ENCODE assay signal across 9 cellular contexts in genomic region chr7:23570592-23571200, GRCh38. TPM values are rescaled to one million over a fixed set of nuclear protein-coding genes. Genes with fewer than 3 reads are reported as not detected.
A peak's percentile ranks its signal among the peaks of the same experiment; 100 is the strongest.
DNase-seq lines count a peak whose midpoint lies in the region; ATAC-seq and TF ChIP-seq lines count a peak whose summit lies in the region.
"Had no signal": no experiment of that assay in that cellular context is flagged by ENCODE, and none has a peak within 500 bp of the region (broad histone marks: within the 10 kb centered on the region; RNA-seq: fewer than 3 reads in every experiment).

No MANE protein-coding gene starts in this region.

- ATAC-seq in GM21529 (IDR thresholded peaks at IDR 0.05; ENCODE audit: unreplicated experiment), result peak; percentile 93
- peak; percentile 92 for ATAC-seq in thoracic aorta (ENCODE audit: insufficient number of reproducible peaks, low FRiP score, low read depth)

- peaks cover 4% of the 10 kb centered on the region for H3K27me3 ChIP-seq in thoracic aorta (replicated peaks; ENCODE audit: insufficient read depth)

- H3K4me1 Mint-ChIP-seq in activated T-helper 1 cell treated with anti-CD3 and anti-CD28 coated beads, Interleukin-12 subunit alpha, Interleukin-12 subunit beta, Interleukin-2, Interleukin-4 antibody, amounts not matched to agents 30 ng/mL and 10 ng/mL and 1 ng/mL, durations not matched to agents 14 hours and 24 hours and 36 hours (ENCODE audit: low read depth), result peaks cover 5% of the 10 kb centered on the region

- no peaks in the 10 kb centered on the region for H3K9me3 ChIP-seq in thoracic aorta

- no peak overlapping the region for H3K27ac ChIP-seq in thoracic aorta
- H3K27ac ChIP-seq: epithelial cell of prostate had no signal

- no peak overlapping the region for H3K27ac Mint-ChIP-seq in activated T-helper 1 cell treated with anti-CD3 and anti-CD28 coated beads, Interleukin-12 subunit alpha, Interleukin-12 subunit beta, Interleukin-2, Interleukin-4 antibody, amounts not matched to agents 30 ng/mL and 10 ng/mL and 1 ng/mL, durations not matched to agents 14 hours and 24 hours and 36 hours

- H3K9me3 Mint-ChIP-seq in activated T-helper 1 cell treated with anti-CD3 and anti-CD28 coated beads, Interleukin-12 subunit alpha, Interleukin-12 subunit beta, Interleukin-2, Interleukin-4 antibody, amounts not matched to agents 30 ng/mL and 10 ng/mL and 1 ng/mL, durations not matched to agents 14 hours and 24 hours and 36 hours, result no peaks in the 10 kb centered on the region

- H3K36me3 Mint-ChIP-seq in activated T-helper 1 cell treated with anti-CD3 and anti-CD28 coated beads, Interleukin-12 subunit alpha, Interleukin-12 subunit beta, Interleukin-2, Interleukin-4 antibody, amounts not matched to agents 30 ng/mL and 10 ng/mL and 1 ng/mL, durations not matched to agents 14 hours and 24 hours and 36 hours (ENCODE audit: low read depth), result no peaks in the 10 kb centered on the region

- TF ChIP-seq CTCF in foreskin fibroblast (IDR thresholded peaks at IDR 0.05; ENCODE audit: low read depth, low read length) (peak; percentile 84), thoracic aorta (IDR thresholded peaks at IDR 0.05) (peak; percentile 81)

- intact Hi-C loops in activated T-helper 1 cell treated with anti-CD3 and anti-CD28 coated beads, Interleukin-12 subunit alpha, Interleukin-12 subunit beta, Interleukin-2, Interleukin-4 antibody, amounts not matched to agents 30 ng/mL and 10 ng/mL and 1 ng/mL, durations not matched to agents 14 hours and 24 hours and 36 hours (cut with micrococcal nuclease), result loop anchor here (1.0 to 5.0 kb wide), 6 partner anchors 23 to 1095 kb away; partner anchors contain the start of gene NUP42

- no peaks in the 10 kb centered on the region for H3K4me1 ChIP-seq in thoracic aorta (ENCODE audit: control insufficient read depth in 1 of 2, low read depth in 2 of 2)

- peaks cover 6% of the 10 kb centered on the region for H3K27me3 Mint-ChIP-seq in activated T-helper 1 cell treated with anti-CD3 and anti-CD28 coated beads, Interleukin-12 subunit alpha, Interleukin-12 subunit beta, Interleukin-2, Interleukin-4 antibody, amounts not matched to agents 30 ng/mL and 10 ng/mL and 1 ng/mL, durations not matched to agents 14 hours and 24 hours and 36 hours (ENCODE audit: insufficient read depth)

- H3K4me3 ChIP-seq in foreskin fibroblast (ENCODE audit: low read depth in 1 of 2, low read length in 2 of 2), result no peak overlapping the region
- H3K4me3 ChIP-seq in thoracic aorta, result no peak overlapping the region

- DNase-seq in DMS53 (lab: John Stamatoyannopoulos, UW) (peak; percentile 92), LHCN-M2 (ENCODE audit: low read depth) (peak; percentile 77), RPMI7951 (ENCODE audit: low read depth) (peak; percentile 82), foreskin fibroblast (peak; percentile 65 to 81), occipital lobe (lab: John Stamatoyannopoulos, UW) (peak; percentile 28), thoracic aorta (ENCODE audit: low spot score) (peak; percentile 6)
- DNase-seq in activated T-helper 1 cell treated with anti-CD3 and anti-CD28 coated beads, Interleukin-12 subunit alpha, Interleukin-12 subunit beta, Interleukin-2, Interleukin-4 antibody, amounts not matched to agents 30 ng/mL and 10 ng/mL and 1 ng/mL, durations not matched to agents 14 hours and 24 hours and 36 hours (ENCODE audit: low spot score), result peak; percentile 48

- no peaks in the 10 kb centered on the region for H3K36me3 ChIP-seq in thoracic aorta

- no peak overlapping the region for H3K4me3 Mint-ChIP-seq in activated T-helper 1 cell treated with anti-CD3 and anti-CD28 coated beads, Interleukin-12 subunit alpha, Interleukin-12 subunit beta, Interleukin-2, Interleukin-4 antibody, amounts not matched to agents 30 ng/mL and 10 ng/mL and 1 ng/mL, durations not matched to agents 14 hours and 24 hours and 36 hours

RNA-seq across cellular contexts. Expression of gene CCDC126, which starts 26.5 kb away (rescaled TPM):
- total RNA-seq in LHCN-M2 (2014; rRNA removed) (8.1 and 12.6 TPM in 2 replicates), occipital lobe (67.1 TPM), thoracic aorta (1 to 10 TPM; 8.5 to 8.8 TPM)
- 4.3 TPM for polyA plus RNA-seq in LHCN-M2 (2012)
- total RNA-seq in RPMI7951 (2014; rRNA removed; shearing (Covaris generic)), result 14.4 and 27.6 TPM in 2 replicates
- 8.2 and 10.7 TPM in 2 replicates for total RNA-seq in activated T-helper 1 cell treated with anti-CD3 and anti-CD28 coated beads, Interleukin-12 subunit alpha, Interleukin-12 subunit beta, Interleukin-2, Interleukin-4 antibody, amounts not matched to agents 30 ng/mL and 10 ng/mL and 1 ng/mL, durations not matched to agents 14 hours and 24 hours and 36 hours

RNA-seq across cellular contexts. Expression of gene TRA2A, which starts 38.9 kb away (rescaled TPM):
- total RNA-seq in LHCN-M2 (2014; rRNA removed), result 26.7 and 33.0 TPM in 2 replicates
- polyA plus RNA-seq in LHCN-M2 (2012), result 36.3 TPM
- total RNA-seq in RPMI7951 (2014; rRNA removed; shearing (Covaris generic)), result 25.1 and 28.3 TPM in 2 replicates
- 98.6 and 103 TPM in 2 replicates for total RNA-seq in activated T-helper 1 cell treated with anti-CD3 and anti-CD28 coated beads, Interleukin-12 subunit alpha, Interleukin-12 subunit beta, Interleukin-2, Interleukin-4 antibody, amounts not matched to agents 30 ng/mL and 10 ng/mL and 1 ng/mL, durations not matched to agents 14 hours and 24 hours and 36 hours
- total RNA-seq in occipital lobe, result 68.0 TPM
- 10 to 100 TPM; 23.0 to 55.0 TPM for total RNA-seq in thoracic aorta

Comparison
In these comparisons a context has a peak if more than half of its experiments do, and no peak if none do; other contexts are left out.
1. DNase-seq: peak in every context shown above with its lines; median percentile 92 in DMS53; 82 in RPMI7951; 77 in LHCN-M2; 73 in foreskin fibroblast; 48 in activated T-helper 1 cell treated with anti-CD3 and anti-CD28 coated beads, Interleukin-12 subunit alpha, Interleukin-12 subunit beta, Interleukin-2, Interleukin-4 antibody, amounts not matched to agents 30 ng/mL and 10 ng/mL and 1 ng/mL, durations not matched to agents 14 hours and 24 hours and 36 hours; 28 in occipital lobe; 6 in thoracic aorta.